In the genomic region with DNA sequence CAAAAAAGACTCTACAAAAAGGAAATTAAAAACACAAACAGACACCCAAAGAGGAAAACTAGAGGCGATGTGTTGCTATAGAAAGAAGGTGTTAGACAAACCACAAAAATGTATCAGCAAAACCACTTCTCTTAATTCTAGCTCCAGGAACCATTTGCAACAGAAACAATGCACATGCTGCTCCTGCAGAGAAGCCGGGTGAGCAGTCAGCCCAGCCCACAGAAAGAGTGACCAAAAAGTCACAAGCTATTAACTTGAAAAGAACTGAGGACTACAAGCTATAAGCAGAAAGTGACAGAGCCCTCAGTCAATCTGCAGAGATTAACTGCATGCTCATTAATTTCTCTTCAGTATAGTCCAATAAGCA, we compare ENCODE assay signal across 10 cellular contexts.
DNase-seq lines count a peak whose midpoint lies in the region; ATAC-seq and TF ChIP-seq lines count a peak whose summit lies in the region.
"Had no signal": no experiment of that assay in that cellular context is flagged by ENCODE, and none has a peak within 500 bp of the region (broad histone marks: within the 10 kb centered on the region; RNA-seq: fewer than 3 reads in every experiment).

No MANE protein-coding gene starts in this region.

- H3K4me3 ChIP-seq in prostate gland, result no peak overlapping the region

- no peak overlapping the region for H3K27ac ChIP-seq in prostate gland

- H3K27ac Mint-ChIP-seq in activated naive CD4-positive, alpha-beta T cell treated with anti-CD3 and anti-CD28 coated beads, Interleukin-2, amount 50 U/mL, for 72 hours, result no peak overlapping the region
- H3K27ac Mint-ChIP-seq in HFFc6, result no peak overlapping the region

- H3K27me3 Mint-ChIP-seq in HFFc6 (ENCODE audit: insufficient read depth), result peaks cover 1% of the 10 kb centered on the region

- H3K4me3 Mint-ChIP-seq in HFFc6, result no peak overlapping the region

- no peaks in the 10 kb centered on the region for H3K4me1 Mint-ChIP-seq in HFFc6 (ENCODE audit: low read depth)

- 61% methylated on average over 2 of the region's 2 CpGs for WGBS in prostate gland

- H3K27me3 ChIP-seq in prostate gland (replicated peaks; ENCODE audit: insufficient read depth), result no peaks in the 10 kb centered on the region

- ATAC-seq in GM19351 (IDR thresholded peaks at IDR 0.05; ENCODE audit: unreplicated experiment), result peak; percentile 77
- ATAC-seq in HG02981 (IDR thresholded peaks at IDR 0.05; ENCODE audit: unreplicated experiment), result peak; percentile 82
- no peak for ATAC-seq in activated naive CD4-positive, alpha-beta T cell treated with anti-CD3 and anti-CD28 coated beads, Interleukin-2, amount 50 U/mL, for 72 hours

- H3K36me3 ChIP-seq in prostate gland, result no peaks in the 10 kb centered on the region

- H3K36me3 Mint-ChIP-seq in activated naive CD4-positive, alpha-beta T cell treated with anti-CD3 and anti-CD28 coated beads, Interleukin-2, amount 50 U/mL, for 72 hours, result no peaks in the 10 kb centered on the region
- H3K36me3 Mint-ChIP-seq in HFFc6 (ENCODE audit: low read depth), result no peaks in the 10 kb centered on the region

- H3K9me3 Mint-ChIP-seq in activated naive CD4-positive, alpha-beta T cell treated with anti-CD3 and anti-CD28 coated beads, Interleukin-2, amount 50 U/mL, for 72 hours, result no peaks in the 10 kb centered on the region
- H3K9me3 Mint-ChIP-seq in HFFc6, result no peaks in the 10 kb centered on the region

- no peak for TF ChIP-seq CTCF in prostate gland (IDR thresholded peaks at IDR 0.05)
- TF ChIP-seq CTCF in HFFc6 (IDR thresholded peaks at IDR 0.05), result no peak

- no peaks in the 10 kb centered on the region for H3K4me1 ChIP-seq in prostate gland (replicated peaks)

- no peak for TF ChIP-seq POLR2A in prostate gland (IDR thresholded peaks at IDR 0.05)

- no peaks in the 10 kb centered on the region for H3K9me3 ChIP-seq in prostate gland

- intact Hi-C loops in prostate gland (cut with DNase I), result no loop called here

- DNase-seq in CD1c-positive myeloid dendritic cell (ENCODE audit: extremely low spot score), result peak; percentile 49
- peak; percentile 83 for DNase-seq in MV-4-11 (lab: John Stamatoyannopoulos, UW)
- DNase-seq in prostate gland (ENCODE audit: low spot score), result no peak
- no peak for DNase-seq in activated naive CD4-positive, alpha-beta T cell treated with anti-CD3 and anti-CD28 coated beads, Interleukin-2, amount 50 U/mL, for 72 hours (ENCODE audit: low spot score in 2 of 2)
- DNase-seq in HFFc6, result no peak
- no peak for DNase-seq in HPDE6-E6E7 (ENCODE audit: extremely low spot score)
- DNase-seq: activated CD8-positive, alpha-beta memory T cell treated with anti-CD3 and anti-CD28 coated beads, Interleukin-2, amount 50 U/mL, for 48 hours; HCEC 1CT had no signal

Comparison
In these comparisons a context has a peak if more than half of its experiments do, and no peak if none do; other contexts are left out.
1. DNase-seq: peak in CD1c-positive myeloid dendritic cell (single experiment) and MV-4-11 (single experiment); none in prostate gland (single experiment), activated naive CD4-positive, alpha-beta T cell treated with anti-CD3 and anti-CD28 coated beads, Interleukin-2, amount 50 U/mL, for 72 hours (0 of 2), HFFc6 (single experiment) and HPDE6-E6E7 (single experiment).
2. ATAC-seq: peak in GM19351 (single experiment) and HG02981 (single experiment); none in activated naive CD4-positive, alpha-beta T cell treated with anti-CD3 and anti-CD28 coated beads, Interleukin-2, amount 50 U/mL, for 72 hours (0 of 2).